In the genomic region with DNA sequence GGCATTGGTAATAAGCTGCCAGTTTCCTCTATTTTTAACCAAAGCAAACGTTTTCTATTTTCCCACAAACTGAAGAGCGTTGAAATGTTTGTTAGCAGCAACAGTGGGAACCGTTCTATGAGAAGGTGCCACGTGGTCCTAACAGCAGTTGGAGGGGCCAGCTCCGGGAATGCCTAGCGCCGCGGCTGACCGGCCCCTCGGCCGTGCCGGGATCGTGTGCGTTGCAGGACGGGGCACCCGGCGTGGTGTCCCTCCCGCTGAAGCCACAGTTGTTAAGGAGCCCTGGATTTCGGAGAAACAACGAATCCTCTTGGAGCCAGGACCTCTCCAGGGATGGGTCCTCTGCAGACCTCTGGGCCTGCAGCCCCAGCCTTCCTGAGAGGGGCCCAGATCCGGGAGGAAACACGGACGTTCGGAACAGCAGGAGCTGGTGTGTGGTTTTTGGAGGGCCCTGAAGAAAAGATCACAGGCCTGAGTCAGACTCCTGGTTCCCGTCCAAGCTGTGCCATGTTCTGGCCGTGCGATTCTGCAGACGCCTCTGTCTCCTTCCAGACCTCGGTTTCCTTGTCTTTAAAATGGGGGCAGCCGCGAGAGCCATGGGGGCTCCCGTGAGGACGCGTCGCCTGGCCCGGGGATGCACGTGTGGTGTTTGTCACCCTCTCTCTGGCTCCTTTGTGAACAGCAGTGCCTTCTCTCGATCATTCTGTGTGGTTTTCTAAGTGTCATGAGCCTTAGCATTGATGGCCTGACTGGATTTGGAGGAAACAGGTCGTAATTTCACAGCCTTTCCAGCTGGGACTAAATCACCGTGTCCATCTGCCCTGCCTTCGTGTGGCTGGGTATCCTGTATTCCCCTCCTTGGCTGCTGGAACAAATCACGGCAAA, we compare ENCODE assay signal across 11 cellular contexts. TPM values are rescaled to one million over a fixed set of nuclear protein-coding genes. Genes with fewer than 3 reads are reported as not detected.
DNase-seq lines count a peak whose midpoint lies in the region; ATAC-seq and TF ChIP-seq lines count a peak whose summit lies in the region.
"Had no signal": no experiment of that assay in that cellular context is flagged by ENCODE, and none has a peak within 500 bp of the region (broad histone marks: within the 10 kb centered on the region; RNA-seq: fewer than 3 reads in every experiment).

No MANE protein-coding gene starts in this region.

- H3K27me3 ChIP-seq in brain microvascular endothelial cell (replicated peaks) (no peaks in the 10 kb centered on the region), hepatocyte (no peaks in the 10 kb centered on the region)
- H3K27me3 ChIP-seq in CD8-positive, alpha-beta T cell (ENCODE audit: insufficient read depth, low read length), result no peaks in the 10 kb centered on the region

- H3K36me3 Mint-ChIP-seq in activated naive CD4-positive, alpha-beta T cell treated with anti-CD3 and anti-CD28 coated beads, Interleukin-2, amount 50 U/mL, for 72 hours, result no peaks in the 10 kb centered on the region
- H3K36me3 Mint-ChIP-seq in CD8-positive, alpha-beta T cell, result no peaks in the 10 kb centered on the region
- H3K36me3 Mint-ChIP-seq: T-cell had no signal

- in situ Hi-C loops in brain microvascular endothelial cell (cut with HindIII; ENCODE audit: low pct_ligation_motif_present, low sequenced_read_pairs), result no loop called here

- CTCF ChIA-PET in CD8-positive, alpha-beta T cell (lab: Charles Lee), result interaction anchor here (0.7 kb wide), 1 partner anchor 45 kb away, joined by 3 read pairs; no protein-coding TSS in a partner anchor

- H2AFZ ChIP-seq in hepatocyte, result no peak overlapping the region

- H3K9me2 ChIP-seq in hepatocyte (replicated peaks; ENCODE audit: insufficient read depth), result no peaks in the 10 kb centered on the region

- no peak for ATAC-seq in activated naive CD4-positive, alpha-beta T cell treated with anti-CD3 and anti-CD28 coated beads, Interleukin-2, amount 50 U/mL, for 72 hours
- ATAC-seq in GM18909 (IDR thresholded peaks at IDR 0.05; ENCODE audit: poor library complexity, unreplicated experiment), result no peak
- ATAC-seq in CD8-positive, alpha-beta T cell, result no peak
- ATAC-seq: T-cell had no signal

- no peak overlapping the region for H3K27ac Mint-ChIP-seq in activated naive CD4-positive, alpha-beta T cell treated with anti-CD3 and anti-CD28 coated beads, Interleukin-2, amount 50 U/mL, for 72 hours
- no peak overlapping the region for H3K27ac Mint-ChIP-seq in CD8-positive, alpha-beta T cell
- H3K27ac Mint-ChIP-seq: T-cell had no signal

- POLR2A ChIA-PET in CD8-positive, alpha-beta T cell (lab: Charles Lee), result no interaction called here

- H3K4me2 ChIP-seq in hepatocyte, result no peak overlapping the region

- H3K9me3 Mint-ChIP-seq in activated naive CD4-positive, alpha-beta T cell treated with anti-CD3 and anti-CD28 coated beads, Interleukin-2, amount 50 U/mL, for 72 hours, result no peaks in the 10 kb centered on the region
- H3K9me3 Mint-ChIP-seq in CD8-positive, alpha-beta T cell, result no peaks in the 10 kb centered on the region
- H3K9me3 Mint-ChIP-seq: T-cell had no signal

- H3K27ac ChIP-seq in brain microvascular endothelial cell, result peak overlapping the region; percentile 45
- H3K27ac ChIP-seq in hepatocyte, result peak overlapping the region; percentile 76
- H3K27ac ChIP-seq in CD8-positive, alpha-beta T cell (ENCODE audit: low read depth, low read length), result no peak overlapping the region

- peak; percentile 87 for DNase-seq in GM03348 (ENCODE audit: low spot score)
- peak; percentile 67 for DNase-seq in brain microvascular endothelial cell
- DNase-seq in hepatocyte (ENCODE audit: low spot score), result no peak
- peak; percentile 59 for DNase-seq in stromal cell of bone marrow (ENCODE audit: low read depth)
- DNase-seq in activated naive CD4-positive, alpha-beta T cell treated with anti-CD3 and anti-CD28 coated beads, Interleukin-2, amount 50 U/mL, for 72 hours (ENCODE audit: low spot score in 2 of 2), result no peak
- DNase-seq in DMS153 (lab: John Stamatoyannopoulos, UW), result no peak
- no peak for DNase-seq in CD8-positive, alpha-beta T cell
- DNase-seq: NCI-H774, T-cell had no signal

- H4K20me1 ChIP-seq in hepatocyte (ENCODE audit: insufficient read depth, poor library complexity, severe bottlenecking), result peaks cover 14% of the 10 kb centered on the region

- H3K36me3 ChIP-seq in brain microvascular endothelial cell (replicated peaks) (peaks cover 7% of the 10 kb centered on the region), hepatocyte (replicated peaks; ENCODE audit: insufficient read depth, low read depth) (no peaks in the 10 kb centered on the region)
- no peaks in the 10 kb centered on the region for H3K36me3 ChIP-seq in CD8-positive, alpha-beta T cell (ENCODE audit: insufficient read depth, low read length)

- peaks cover 2% of the 10 kb centered on the region for H3K27me3 Mint-ChIP-seq in CD8-positive, alpha-beta T cell (ENCODE audit: low read depth)

- no peak overlapping the region for H3K4me3 Mint-ChIP-seq in CD8-positive, alpha-beta T cell
- H3K4me3 Mint-ChIP-seq: T-cell had no signal

- no peaks in the 10 kb centered on the region for H3K9me3 ChIP-seq in hepatocyte (ENCODE audit: low read depth)
- H3K9me3 ChIP-seq in CD8-positive, alpha-beta T cell (ENCODE audit: low read length), result no peaks in the 10 kb centered on the region

- no peak overlapping the region for H3K4me3 ChIP-seq in brain microvascular endothelial cell (ENCODE audit: low read depth, low read length)
- H3K4me3 ChIP-seq in hepatocyte, result no peak overlapping the region
- no peak overlapping the region for H3K4me3 ChIP-seq in CD8-positive, alpha-beta T cell (ENCODE audit: low read depth, low read length)

- 83% methylated on average over 42 of the region's 42 CpGs for WGBS in hepatocyte (ENCODE audit: low lambda C conversion rate, missing lambda C conversion rate)

- peaks cover 38% of the 10 kb centered on the region for H3K4me1 ChIP-seq in hepatocyte (ENCODE audit: insufficient read depth)
- H3K4me1 ChIP-seq in CD8-positive, alpha-beta T cell (ENCODE audit: insufficient read depth, low read length), result no peaks in the 10 kb centered on the region

- no peaks in the 10 kb centered on the region for H3K4me1 Mint-ChIP-seq in CD8-positive, alpha-beta T cell (ENCODE audit: low read depth)
- H3K4me1 Mint-ChIP-seq: T-cell had no signal

- H3K79me2 ChIP-seq in hepatocyte, result peaks cover 23% of the 10 kb centered on the region

- no peak for TF ChIP-seq CTCF in brain microvascular endothelial cell (IDR thresholded peaks at IDR 0.05; ENCODE audit: low read depth, low read length, missing control alignments)
- no peak for TF ChIP-seq CTCF in hepatocyte (IDR thresholded peaks at IDR 0.05; ENCODE audit: poor library complexity)
- no peak for TF ChIP-seq CTCF in CD8-positive, alpha-beta T cell (IDR thresholded peaks at IDR 0.05)

- intact Hi-C loops in CD8-positive, alpha-beta T cell (cut with DNase I, micrococcal nuclease), result no loop called here

RNA-seq across cellular contexts. Expression of a gene that starts 40.4 kb away (rescaled TPM):
- 42.5 and 47.8 TPM in 2 replicates for total RNA-seq in hepatocyte
- polyA plus RNA-seq in hepatocyte, result 24.4 and 26.2 TPM in 2 replicates
- under 1 TPM in 1 of 2 donors, not detected in 1; 0.53 TPM for total RNA-seq in activated naive CD4-positive, alpha-beta T cell treated with anti-CD3 and anti-CD28 coated beads, Interleukin-2, amount 50 U/mL, for 72 hours
- total RNA-seq in CD8-positive, alpha-beta T cell, result under 1 TPM; 0.14 to 0.39 TPM

RNA-seq across cellular contexts. Expression of a gene that starts 57.2 kb away (rescaled TPM):
- total RNA-seq in hepatocyte, result not detected in 2 replicates
- not detected in 2 replicates for polyA plus RNA-seq in hepatocyte
- not detected for total RNA-seq in activated naive CD4-positive, alpha-beta T cell treated with anti-CD3 and anti-CD28 coated beads, Interleukin-2, amount 50 U/mL, for 72 hours
- total RNA-seq in CD8-positive, alpha-beta T cell, result not detected
- total RNA-seq: pulmonary artery endothelial cell, T-cell had no signal

Comparison
In these comparisons a context has a peak if more than half of its experiments do, and no peak if none do; other contexts are left out.
1. DNase-seq: peak in GM03348 (single experiment), brain microvascular endothelial cell (single experiment) and stromal cell of bone marrow (single experiment); none in hepatocyte (single experiment), activated naive CD4-positive, alpha-beta T cell treated with anti-CD3 and anti-CD28 coated beads, Interleukin-2, amount 50 U/mL, for 72 hours (0 of 2), DMS153 (single experiment) and CD8-positive, alpha-beta T cell (0 of 7).
2. RNA of a gene that starts 40.4 kb away (total RNA-seq): 42.5 to 47.8 TPM in hepatocyte; 0.53 TPM in activated naive CD4-positive, alpha-beta T cell treated with anti-CD3 and anti-CD28 coated beads, Interleukin-2, amount 50 U/mL, for 72 hours and 0.14 to 0.39 TPM in CD8-positive, alpha-beta T cell; every median in the first group is over 10 times any median in the second.